In genomic region chr18:24009246-24009645, GRCh38 we compare ENCODE assay signal across 1 cellular context.
TF ChIP-seq lines count a peak whose summit lies in the region.

No MANE protein-coding gene starts in this region.

TF ChIP-seq in H1, 55 proteins besides CTCF, POLR2A, EP300 and RAD21:
- TF ChIP-seq NANOG (IDR thresholded peaks at IDR 0.05; ENCODE audit: insufficient read depth, low read depth, low read length, poor library complexity, severe bottlenecking), result no peak
